In the genomic region with DNA sequence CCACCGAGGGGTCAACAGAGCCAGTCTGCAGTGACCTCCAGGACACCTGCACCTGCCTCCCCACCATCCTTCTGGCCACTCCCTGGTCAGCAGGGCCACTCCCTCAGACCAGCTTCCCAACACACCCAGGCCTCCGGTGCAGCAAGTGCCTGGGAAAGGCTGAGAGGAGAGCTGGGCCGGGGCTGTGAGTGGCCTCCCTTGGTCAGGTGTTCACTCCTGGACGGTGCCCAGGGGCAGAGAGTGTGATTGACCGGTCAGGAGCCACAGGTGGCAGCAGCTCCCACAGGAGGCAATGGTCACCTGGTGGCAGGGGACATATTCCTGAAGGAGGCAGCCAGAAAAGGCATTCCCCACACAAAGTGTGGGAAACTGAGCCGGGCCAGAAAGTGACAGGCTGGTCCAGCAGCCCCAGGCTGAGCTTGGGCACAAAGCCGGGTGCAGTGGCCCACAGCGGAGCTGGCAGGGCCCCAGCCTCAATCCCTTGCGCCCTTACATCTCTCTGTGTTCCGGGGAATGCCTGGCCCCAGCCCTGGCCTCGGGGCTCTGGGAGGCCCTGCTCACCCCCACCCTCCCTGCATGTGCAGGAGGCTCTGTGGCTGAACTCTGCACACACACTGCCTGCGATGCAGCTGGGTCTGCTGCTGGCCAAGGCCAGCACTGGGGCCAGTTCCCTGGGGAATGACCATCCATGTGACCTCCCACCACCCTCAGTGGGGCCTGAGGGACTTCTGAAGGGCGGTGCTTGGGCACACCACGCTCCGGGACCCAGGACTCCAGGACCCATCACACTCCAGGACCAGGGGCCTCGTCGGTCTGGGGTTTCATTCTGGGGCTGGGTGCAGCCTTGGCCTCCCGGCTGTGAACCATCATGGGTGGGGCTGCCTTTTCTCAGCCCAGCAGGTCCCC, we compare ENCODE assay signal across 8 cellular contexts. TPM values are rescaled to one million over a fixed set of nuclear protein-coding genes. Genes with fewer than 3 reads are reported as not detected.
DNase-seq lines count a peak whose midpoint lies in the region; FAIRE-seq and TF ChIP-seq lines count a peak whose summit lies in the region.
"Had no signal": no experiment of that assay in that cellular context is flagged by ENCODE, and none has a peak within 500 bp of the region (broad histone marks: within the 10 kb centered on the region; RNA-seq: fewer than 3 reads in every experiment).

No MANE protein-coding gene starts in this region.

- no peak overlapping the region for H3K4me3 ChIP-seq in kidney (ENCODE audit: low read length in 2 of 2)
- no peak overlapping the region for H3K4me3 ChIP-seq in tibial nerve

- FAIRE-seq in kidney (lab: Jason Lieb, UNC): no peak

- H3K27me3 ChIP-seq in tibial nerve: no peaks in the 10 kb centered on the region

- peak in 1 of 2 donors; percentile 35 for TF ChIP-seq EP300 in tibial nerve (IDR thresholded peaks at IDR 0.05)

- no peaks in the 10 kb centered on the region for H3K9me3 ChIP-seq in kidney (ENCODE audit: control insufficient read depth in 1 of 2, low read length in 2 of 2)
- no peaks in the 10 kb centered on the region for H3K9me3 ChIP-seq in tibial nerve

- DNase-seq in SW480 (ENCODE audit: low spot score): peak; percentile 57
- peak; percentile 93 for DNase-seq in kidney
- DNase-seq in tibial nerve (ENCODE audit: low spot score in 2 of 2): no peak
- no peak for DNase-seq in UCSD-AML1 (lab: John Stamatoyannopoulos, UW; ENCODE audit: unreplicated experiment)
- no peak for DNase-seq in T1000 (lab: John Stamatoyannopoulos, UW)
- DNase-seq: glutamatergic neuron; NCI-H1694; stimulated activated CD4-positive, alpha-beta T cell treated with anti-CD3 and anti-CD28 coated beads, Interleukin-4, amount 100 ng/mL, for 1 hour had no signal

- peak overlapping the region; percentile 76 to 87 for H3K27ac ChIP-seq in kidney (ENCODE audit: low read depth in 2 of 2, low read length in 2 of 2)
- peak overlapping the region; percentile 40 to 71 (median 54) for H3K27ac ChIP-seq in tibial nerve

- H3K4me1 ChIP-seq in kidney (ENCODE audit: control insufficient read depth in 1 of 2, insufficient read depth in 1 of 2, low read depth in 1 of 2, low read length in 2 of 2) (peaks cover 25 to 36% of the 10 kb centered on the region in 2 donors), tibial nerve (peaks cover 8 to 85% (median 29%) of the 10 kb centered on the region in 4 donors)

- H3K36me3 ChIP-seq in kidney (ENCODE audit: control insufficient read depth in 1 of 2, insufficient read depth in 2 of 2, low read length in 2 of 2) (no peaks in the 10 kb centered on the region), tibial nerve (no peaks in the 10 kb centered on the region)

- WGBS in tibial nerve, 2 donors: 15 to 21% methylated on average over 8 to 15 of the region's 18 CpGs

- H3K9ac ChIP-seq in kidney (ENCODE audit: low read length in 2 of 2): peak overlapping the region; percentile 12 to 55

- intact Hi-C loops in kidney (cut with DNase I): no loop called here

- no peak for TF ChIP-seq CTCF in kidney (IDR thresholded peaks at IDR 0.05; ENCODE audit: borderline replicate concordance, extremely low read depth, insufficient read depth)
- TF ChIP-seq CTCF in tibial nerve (IDR thresholded peaks at IDR 0.05): no peak

- no peak for TF ChIP-seq POLR2A in tibial nerve (IDR thresholded peaks at IDR 0.05)

RNA-seq across cellular contexts. Expression of a gene that starts 1.2 kb away (rescaled TPM):
- total RNA-seq in kidney (not detected), tibial nerve (not detected)
- polyA plus RNA-seq in kidney (ENCODE audit: insufficient read depth, low read depth, low replicate concordance): not detected

RNA-seq across cellular contexts. Expression of a gene that starts 14.4 kb away (rescaled TPM):
- total RNA-seq in kidney (35.9 TPM), tibial nerve (10 to 100 TPM in 1 of 4 donors, 1 to 10 TPM in 3; 5.2 to 18.3 (median 6.7) TPM)
- polyA plus RNA-seq in kidney (ENCODE audit: insufficient read depth, low read depth, low replicate concordance): 1.0 TPM

RNA-seq across cellular contexts. Expression of a gene that starts 16.4 kb away (rescaled TPM):
- 115 TPM for total RNA-seq in kidney
- polyA plus RNA-seq in kidney (ENCODE audit: insufficient read depth, low read depth, low replicate concordance): 15.0 TPM
- 10 to 100 TPM; 43.3 to 94.5 (median 52.2) TPM for total RNA-seq in tibial nerve

RNA-seq across cellular contexts. Expression of a gene that starts 23.4 kb away (rescaled TPM):
- 165 TPM for total RNA-seq in kidney
- polyA plus RNA-seq in kidney (ENCODE audit: insufficient read depth, low read depth, low replicate concordance): 149 TPM
- 10 to 100 TPM; 40.6 to 70.2 (median 54.1) TPM for total RNA-seq in tibial nerve

RNA-seq across cellular contexts. Expression of a gene that starts 41.9 kb away (rescaled TPM):
- total RNA-seq in kidney: 12.7 TPM
- polyA plus RNA-seq in kidney (ENCODE audit: insufficient read depth, low read depth, low replicate concordance): 9.3 TPM
- 1 to 10 TPM; 1.0 to 6.6 (median 1.6) TPM for total RNA-seq in tibial nerve

Comparison
In these comparisons a context has a peak if more than half of its experiments do, and no peak if none do; other contexts are left out.
1. DNase-seq: peak in SW480 (single experiment) and kidney (single experiment); none in tibial nerve (0 of 2), UCSD-AML1 (single experiment) and T1000 (single experiment).